1 cellular context compared by ENCODE assay signal in the genomic region with DNA sequence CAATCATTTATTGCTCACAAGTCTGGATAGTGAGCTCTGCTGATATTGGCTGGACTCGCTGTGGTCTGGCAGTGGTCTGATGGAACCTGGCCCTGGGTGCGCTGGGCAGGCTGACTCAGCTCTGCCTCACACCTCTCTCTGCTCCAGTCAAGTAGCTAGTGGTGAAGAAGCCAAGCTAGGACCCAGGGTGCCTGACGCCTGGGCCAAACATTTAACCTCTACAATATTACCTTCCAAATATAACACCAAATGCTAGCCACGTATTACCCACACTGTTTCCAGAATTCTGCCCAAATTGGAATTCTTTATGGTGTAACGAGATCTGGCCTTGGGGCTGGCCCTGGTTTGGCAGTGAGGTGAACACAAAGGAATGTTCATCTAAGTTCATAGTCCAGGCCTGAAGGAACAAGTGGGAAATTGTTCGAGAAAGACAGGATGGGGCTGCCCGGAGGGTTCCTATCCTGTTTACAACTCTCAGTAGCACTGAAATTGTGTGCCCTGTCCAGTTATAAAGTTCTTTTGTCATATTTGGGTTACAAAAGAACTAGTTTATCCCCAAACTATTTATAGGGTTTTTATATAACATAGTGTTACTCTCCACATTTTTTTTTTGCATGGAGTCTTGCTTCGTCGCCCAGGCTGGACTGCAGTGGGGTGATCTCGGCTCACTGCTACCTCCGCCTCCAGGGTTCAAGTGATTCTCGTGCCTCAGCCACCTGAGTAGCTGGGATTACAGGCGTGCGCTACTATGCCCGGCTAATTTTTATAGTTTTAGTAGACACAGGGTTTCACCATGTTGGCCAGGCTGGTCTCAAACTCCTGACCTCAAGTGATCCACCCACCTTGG.
TF ChIP-seq lines count a peak whose summit lies in the region.

No MANE protein-coding gene starts in this region.

TF ChIP-seq in HepG2, 621 proteins besides CTCF, POLR2A, EP300 and RAD21 (continued from another document and continues in another):
- TF ChIP-seq NR3C1 (CRISPR knock-in tag; IDR thresholded peaks at IDR 0.05), result no peak
- TF ChIP-seq, protein P1, sequence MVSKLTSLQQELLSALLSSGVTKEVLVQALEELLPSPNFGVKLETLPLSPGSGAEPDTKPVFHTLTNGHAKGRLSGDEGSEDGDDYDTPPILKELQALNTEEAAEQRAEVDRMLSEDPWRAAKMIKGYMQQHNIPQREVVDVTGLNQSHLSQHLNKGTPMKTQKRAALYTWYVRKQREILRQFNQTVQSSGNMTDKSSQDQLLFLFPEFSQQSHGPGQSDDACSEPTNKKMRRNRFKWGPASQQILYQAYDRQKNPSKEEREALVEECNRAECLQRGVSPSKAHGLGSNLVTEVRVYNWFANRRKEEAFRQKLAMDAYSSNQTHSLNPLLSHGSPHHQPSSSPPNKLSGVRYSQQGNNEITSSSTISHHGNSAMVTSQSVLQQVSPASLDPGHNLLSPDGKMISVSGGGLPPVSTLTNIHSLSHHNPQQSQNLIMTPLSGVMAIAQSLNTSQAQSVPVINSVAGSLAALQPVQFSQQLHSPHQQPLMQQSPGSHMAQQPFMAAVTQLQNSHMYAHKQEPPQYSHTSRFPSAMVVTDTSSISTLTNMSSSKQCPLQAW (CRISPR knock-in tag; IDR thresholded peaks at IDR 0.05), result peak; percentile 46; the same call in 1 of the 2 replicates
- no peak for TF ChIP-seq ATM (IDR thresholded peaks at IDR 0.05; ENCODE audit: borderline replicate concordance)
- no peak for TF ChIP-seq ISX (CRISPR knock-in tag; conservative IDR thresholded peaks at IDR 0.05)
- TF ChIP-seq, protein P2, sequence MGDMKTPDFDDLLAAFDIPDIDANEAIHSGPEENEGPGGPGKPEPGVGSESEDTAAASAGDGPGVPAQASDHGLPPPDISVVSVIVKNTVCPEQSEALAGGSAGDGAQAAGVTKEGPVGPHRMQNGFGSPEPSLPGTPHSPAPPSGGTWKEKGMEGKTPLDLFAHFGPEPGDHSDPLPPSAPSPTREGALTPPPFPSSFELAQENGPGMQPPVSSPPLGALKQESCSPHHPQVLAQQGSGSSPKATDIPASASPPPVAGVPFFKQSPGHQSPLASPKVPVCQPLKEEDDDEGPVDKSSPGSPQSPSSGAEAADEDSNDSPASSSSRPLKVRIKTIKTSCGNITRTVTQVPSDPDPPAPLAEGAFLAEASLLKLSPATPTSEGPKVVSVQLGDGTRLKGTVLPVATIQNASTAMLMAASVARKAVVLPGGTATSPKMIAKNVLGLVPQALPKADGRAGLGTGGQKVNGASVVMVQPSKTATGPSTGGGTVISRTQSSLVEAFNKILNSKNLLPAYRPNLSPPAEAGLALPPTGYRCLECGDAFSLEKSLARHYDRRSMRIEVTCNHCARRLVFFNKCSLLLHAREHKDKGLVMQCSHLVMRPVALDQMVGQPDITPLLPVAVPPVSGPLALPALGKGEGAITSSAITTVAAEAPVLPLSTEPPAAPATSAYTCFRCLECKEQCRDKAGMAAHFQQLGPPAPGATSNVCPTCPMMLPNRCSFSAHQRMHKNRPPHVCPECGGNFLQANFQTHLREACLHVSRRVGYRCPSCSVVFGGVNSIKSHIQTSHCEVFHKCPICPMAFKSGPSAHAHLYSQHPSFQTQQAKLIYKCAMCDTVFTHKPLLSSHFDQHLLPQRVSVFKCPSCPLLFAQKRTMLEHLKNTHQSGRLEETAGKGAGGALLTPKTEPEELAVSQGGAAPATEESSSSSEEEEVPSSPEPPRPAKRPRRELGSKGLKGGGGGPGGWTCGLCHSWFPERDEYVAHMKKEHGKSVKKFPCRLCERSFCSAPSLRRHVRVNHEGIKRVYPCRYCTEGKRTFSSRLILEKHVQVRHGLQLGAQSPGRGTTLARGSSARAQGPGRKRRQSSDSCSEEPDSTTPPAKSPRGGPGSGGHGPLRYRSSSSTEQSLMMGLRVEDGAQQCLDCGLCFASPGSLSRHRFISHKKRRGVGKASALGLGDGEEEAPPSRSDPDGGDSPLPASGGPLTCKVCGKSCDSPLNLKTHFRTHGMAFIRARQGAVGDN (CRISPR knock-in tag; IDR thresholded peaks at IDR 0.05), result peak; percentile 94
- 0 out of 2 replicates have a peak, but pooled peaks have one; percentile 64 for TF ChIP-seq ZNF816 (CRISPR knock-in tag; IDR thresholded peaks at IDR 0.05; ENCODE audit: borderline replicate concordance)
- TF ChIP-seq ZNF616 (CRISPR knock-in tag; IDR thresholded peaks at IDR 0.05; ENCODE audit: low read depth), result no peak
- TF ChIP-seq MEIS1 (CRISPR knock-in tag; IDR thresholded peaks at IDR 0.05; ENCODE audit: borderline replicate concordance), result 0 out of 2 replicates have a peak, but pooled peaks have one; percentile 13
- TF ChIP-seq ZC3H13 (CRISPR knock-in tag; IDR thresholded peaks at IDR 0.05), result 0 out of 2 replicates have a peak, but pooled peaks have one; percentile 5
- 0 out of 2 replicates have a peak, but pooled peaks have one; percentile 16 for TF ChIP-seq ELF1 (CRISPR knock-in tag; IDR thresholded peaks at IDR 0.05)
- TF ChIP-seq NFATC3 (CRISPR knock-in tag; IDR thresholded peaks at IDR 0.05), result no peak
- no peak for TF ChIP-seq RAD51 (IDR thresholded peaks at IDR 0.05; ENCODE audit: borderline replicate concordance)
- TF ChIP-seq ERF (CRISPR knock-in tag; IDR thresholded peaks at IDR 0.05), result no peak
- no peak for TF ChIP-seq RBAK (CRISPR knock-in tag; IDR thresholded peaks at IDR 0.05)
- 0 out of 2 replicates have a peak, but pooled peaks have one; percentile 34 for TF ChIP-seq KLF12 (CRISPR knock-in tag; IDR thresholded peaks at IDR 0.05; ENCODE audit: borderline replicate concordance)
- TF ChIP-seq, protein P3, sequence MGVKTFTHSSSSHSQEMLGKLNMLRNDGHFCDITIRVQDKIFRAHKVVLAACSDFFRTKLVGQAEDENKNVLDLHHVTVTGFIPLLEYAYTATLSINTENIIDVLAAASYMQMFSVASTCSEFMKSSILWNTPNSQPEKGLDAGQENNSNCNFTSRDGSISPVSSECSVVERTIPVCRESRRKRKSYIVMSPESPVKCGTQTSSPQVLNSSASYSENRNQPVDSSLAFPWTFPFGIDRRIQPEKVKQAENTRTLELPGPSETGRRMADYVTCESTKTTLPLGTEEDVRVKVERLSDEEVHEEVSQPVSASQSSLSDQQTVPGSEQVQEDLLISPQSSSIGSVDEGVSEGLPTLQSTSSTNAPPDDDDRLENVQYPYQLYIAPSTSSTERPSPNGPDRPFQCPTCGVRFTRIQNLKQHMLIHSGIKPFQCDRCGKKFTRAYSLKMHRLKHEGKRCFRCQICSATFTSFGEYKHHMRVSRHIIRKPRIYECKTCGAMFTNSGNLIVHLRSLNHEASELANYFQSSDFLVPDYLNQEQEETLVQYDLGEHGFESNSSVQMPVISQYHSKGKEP (CRISPR knock-in tag; IDR thresholded peaks at IDR 0.05), result no peak
- no peak for TF ChIP-seq ZNF747 (CRISPR knock-in tag; IDR thresholded peaks at IDR 0.05; ENCODE audit: borderline replicate concordance)
- no peak for TF ChIP-seq SP2 (CRISPR knock-in tag; IDR thresholded peaks at IDR 0.05)
- TF ChIP-seq, protein P4, sequence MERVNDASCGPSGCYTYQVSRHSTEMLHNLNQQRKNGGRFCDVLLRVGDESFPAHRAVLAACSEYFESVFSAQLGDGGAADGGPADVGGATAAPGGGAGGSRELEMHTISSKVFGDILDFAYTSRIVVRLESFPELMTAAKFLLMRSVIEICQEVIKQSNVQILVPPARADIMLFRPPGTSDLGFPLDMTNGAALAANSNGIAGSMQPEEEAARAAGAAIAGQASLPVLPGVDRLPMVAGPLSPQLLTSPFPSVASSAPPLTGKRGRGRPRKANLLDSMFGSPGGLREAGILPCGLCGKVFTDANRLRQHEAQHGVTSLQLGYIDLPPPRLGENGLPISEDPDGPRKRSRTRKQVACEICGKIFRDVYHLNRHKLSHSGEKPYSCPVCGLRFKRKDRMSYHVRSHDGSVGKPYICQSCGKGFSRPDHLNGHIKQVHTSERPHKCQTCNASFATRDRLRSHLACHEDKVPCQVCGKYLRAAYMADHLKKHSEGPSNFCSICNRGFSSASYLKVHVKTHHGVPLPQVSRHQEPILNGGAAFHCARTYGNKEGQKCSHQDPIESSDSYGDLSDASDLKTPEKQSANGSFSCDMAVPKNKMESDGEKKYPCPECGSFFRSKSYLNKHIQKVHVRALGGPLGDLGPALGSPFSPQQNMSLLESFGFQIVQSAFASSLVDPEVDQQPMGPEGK (CRISPR knock-in tag; IDR thresholded peaks at IDR 0.05), result 0 out of 2 replicates have a peak, but pooled peaks have one; percentile 24
- TF ChIP-seq ZMYM4 (CRISPR knock-in tag; IDR thresholded peaks at IDR 0.05), result peak; percentile 28
- no peak for TF ChIP-seq ZNF780A (CRISPR knock-in tag; IDR thresholded peaks at IDR 0.05)
- TF ChIP-seq TOE1 (CRISPR knock-in tag; IDR thresholded peaks at IDR 0.05), result no peak
- TF ChIP-seq, protein P5, sequence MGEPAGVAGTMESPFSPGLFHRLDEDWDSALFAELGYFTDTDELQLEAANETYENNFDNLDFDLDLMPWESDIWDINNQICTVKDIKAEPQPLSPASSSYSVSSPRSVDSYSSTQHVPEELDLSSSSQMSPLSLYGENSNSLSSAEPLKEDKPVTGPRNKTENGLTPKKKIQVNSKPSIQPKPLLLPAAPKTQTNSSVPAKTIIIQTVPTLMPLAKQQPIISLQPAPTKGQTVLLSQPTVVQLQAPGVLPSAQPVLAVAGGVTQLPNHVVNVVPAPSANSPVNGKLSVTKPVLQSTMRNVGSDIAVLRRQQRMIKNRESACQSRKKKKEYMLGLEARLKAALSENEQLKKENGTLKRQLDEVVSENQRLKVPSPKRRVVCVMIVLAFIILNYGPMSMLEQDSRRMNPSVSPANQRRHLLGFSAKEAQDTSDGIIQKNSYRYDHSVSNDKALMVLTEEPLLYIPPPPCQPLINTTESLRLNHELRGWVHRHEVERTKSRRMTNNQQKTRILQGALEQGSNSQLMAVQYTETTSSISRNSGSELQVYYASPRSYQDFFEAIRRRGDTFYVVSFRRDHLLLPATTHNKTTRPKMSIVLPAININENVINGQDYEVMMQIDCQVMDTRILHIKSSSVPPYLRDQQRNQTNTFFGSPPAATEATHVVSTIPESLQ (CRISPR knock-in tag; conservative IDR thresholded peaks at IDR 0.05), result no peak
- no peak for TF ChIP-seq ZNF205 (CRISPR knock-in tag; IDR thresholded peaks at IDR 0.05)
- no peak for TF ChIP-seq NCOA1 (CRISPR knock-in tag; IDR thresholded peaks at IDR 0.05)
- TF ChIP-seq ZZZ3 (CRISPR knock-in tag; IDR thresholded peaks at IDR 0.05; ENCODE audit: borderline replicate concordance), result no peak
- TF ChIP-seq, protein P6, sequence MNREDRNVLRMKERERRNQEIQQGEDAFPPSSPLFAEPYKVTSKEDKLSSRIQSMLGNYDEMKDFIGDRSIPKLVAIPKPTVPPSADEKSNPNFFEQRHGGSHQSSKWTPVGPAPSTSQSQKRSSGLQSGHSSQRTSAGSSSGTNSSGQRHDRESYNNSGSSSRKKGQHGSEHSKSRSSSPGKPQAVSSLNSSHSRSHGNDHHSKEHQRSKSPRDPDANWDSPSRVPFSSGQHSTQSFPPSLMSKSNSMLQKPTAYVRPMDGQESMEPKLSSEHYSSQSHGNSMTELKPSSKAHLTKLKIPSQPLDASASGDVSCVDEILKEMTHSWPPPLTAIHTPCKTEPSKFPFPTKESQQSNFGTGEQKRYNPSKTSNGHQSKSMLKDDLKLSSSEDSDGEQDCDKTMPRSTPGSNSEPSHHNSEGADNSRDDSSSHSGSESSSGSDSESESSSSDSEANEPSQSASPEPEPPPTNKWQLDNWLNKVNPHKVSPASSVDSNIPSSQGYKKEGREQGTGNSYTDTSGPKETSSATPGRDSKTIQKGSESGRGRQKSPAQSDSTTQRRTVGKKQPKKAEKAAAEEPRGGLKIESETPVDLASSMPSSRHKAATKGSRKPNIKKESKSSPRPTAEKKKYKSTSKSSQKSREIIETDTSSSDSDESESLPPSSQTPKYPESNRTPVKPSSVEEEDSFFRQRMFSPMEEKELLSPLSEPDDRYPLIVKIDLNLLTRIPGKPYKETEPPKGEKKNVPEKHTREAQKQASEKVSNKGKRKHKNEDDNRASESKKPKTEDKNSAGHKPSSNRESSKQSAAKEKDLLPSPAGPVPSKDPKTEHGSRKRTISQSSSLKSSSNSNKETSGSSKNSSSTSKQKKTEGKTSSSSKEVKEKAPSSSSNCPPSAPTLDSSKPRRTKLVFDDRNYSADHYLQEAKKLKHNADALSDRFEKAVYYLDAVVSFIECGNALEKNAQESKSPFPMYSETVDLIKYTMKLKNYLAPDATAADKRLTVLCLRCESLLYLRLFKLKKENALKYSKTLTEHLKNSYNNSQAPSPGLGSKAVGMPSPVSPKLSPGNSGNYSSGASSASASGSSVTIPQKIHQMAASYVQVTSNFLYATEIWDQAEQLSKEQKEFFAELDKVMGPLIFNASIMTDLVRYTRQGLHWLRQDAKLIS (CRISPR knock-in tag; IDR thresholded peaks at IDR 0.05), result no peak
- no peak for TF ChIP-seq MED8 (CRISPR knock-in tag; IDR thresholded peaks at IDR 0.05; ENCODE audit: insufficient replicate concordance)
- TF ChIP-seq ZNF891 (CRISPR knock-in tag; IDR thresholded peaks at IDR 0.05), result no peak
- no peak for TF ChIP-seq ZNF619 (CRISPR knock-in tag; IDR thresholded peaks at IDR 0.05)
- TF ChIP-seq, protein P7, sequence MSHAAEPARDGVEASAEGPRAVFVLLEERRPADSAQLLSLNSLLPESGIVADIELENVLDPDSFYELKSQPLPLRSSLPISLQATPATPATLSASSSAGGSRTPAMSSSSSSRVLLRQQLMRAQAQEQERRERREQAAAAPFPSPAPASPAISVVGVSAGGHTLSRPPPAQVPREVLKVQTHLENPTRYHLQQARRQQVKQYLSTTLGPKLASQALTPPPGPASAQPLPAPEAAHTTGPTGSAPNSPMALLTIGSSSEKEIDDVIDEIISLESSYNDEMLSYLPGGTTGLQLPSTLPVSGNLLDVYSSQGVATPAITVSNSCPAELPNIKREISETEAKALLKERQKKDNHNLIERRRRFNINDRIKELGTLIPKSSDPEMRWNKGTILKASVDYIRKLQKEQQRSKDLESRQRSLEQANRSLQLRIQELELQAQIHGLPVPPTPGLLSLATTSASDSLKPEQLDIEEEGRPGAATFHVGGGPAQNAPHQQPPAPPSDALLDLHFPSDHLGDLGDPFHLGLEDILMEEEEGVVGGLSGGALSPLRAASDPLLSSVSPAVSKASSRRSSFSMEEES (CRISPR knock-in tag; IDR thresholded peaks at IDR 0.05), result peak; percentile 16; the same call in 1 of the 2 replicates
- TF ChIP-seq ZNF615 (CRISPR knock-in tag; IDR thresholded peaks at IDR 0.05; ENCODE audit: borderline replicate concordance), result no peak
- TF ChIP-seq ZFY (CRISPR knock-in tag; IDR thresholded peaks at IDR 0.05), result peak; percentile 45
- no peak for TF ChIP-seq ONECUT2 (CRISPR knock-in tag; IDR thresholded peaks at IDR 0.05)
- no peak for TF ChIP-seq TAF1 (CRISPR knock-in tag; IDR thresholded peaks at IDR 0.05)
- peak; percentile 40; the same call in 1 of the 2 replicates for TF ChIP-seq SIX1 (CRISPR knock-in tag; IDR thresholded peaks at IDR 0.05; ENCODE audit: borderline replicate concordance)
- TF ChIP-seq, protein P8, sequence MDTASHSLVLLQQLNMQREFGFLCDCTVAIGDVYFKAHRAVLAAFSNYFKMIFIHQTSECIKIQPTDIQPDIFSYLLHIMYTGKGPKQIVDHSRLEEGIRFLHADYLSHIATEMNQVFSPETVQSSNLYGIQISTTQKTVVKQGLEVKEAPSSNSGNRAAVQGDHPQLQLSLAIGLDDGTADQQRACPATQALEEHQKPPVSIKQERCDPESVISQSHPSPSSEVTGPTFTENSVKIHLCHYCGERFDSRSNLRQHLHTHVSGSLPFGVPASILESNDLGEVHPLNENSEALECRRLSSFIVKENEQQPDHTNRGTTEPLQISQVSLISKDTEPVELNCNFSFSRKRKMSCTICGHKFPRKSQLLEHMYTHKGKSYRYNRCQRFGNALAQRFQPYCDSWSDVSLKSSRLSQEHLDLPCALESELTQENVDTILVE (CRISPR knock-in tag; IDR thresholded peaks at IDR 0.05), result peak; percentile 60; the same call in 1 of the 2 replicates
- TF ChIP-seq, protein P9, sequence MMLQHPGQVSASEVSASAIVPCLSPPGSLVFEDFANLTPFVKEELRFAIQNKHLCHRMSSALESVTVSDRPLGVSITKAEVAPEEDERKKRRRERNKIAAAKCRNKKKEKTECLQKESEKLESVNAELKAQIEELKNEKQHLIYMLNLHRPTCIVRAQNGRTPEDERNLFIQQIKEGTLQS (CRISPR knock-in tag; IDR thresholded peaks at IDR 0.05), result peak; percentile 89
- TF ChIP-seq NFIC (IDR thresholded peaks at IDR 0.05; ENCODE audit: low read length), result 0 out of 2 replicates have a peak, but pooled peaks have one; percentile 50
- TF ChIP-seq CHCHD3 (CRISPR knock-in tag; IDR thresholded peaks at IDR 0.05), result no peak
